Comparison of ENCODE assay signal across 8 cellular contexts in genomic region chr13:45119469-45119989, GRCh38. TPM values are rescaled to one million over a fixed set of nuclear protein-coding genes. Genes with fewer than 3 reads are reported as not detected.
DNase-seq lines count a peak whose midpoint lies in the region; ATAC-seq, FAIRE-seq and TF ChIP-seq lines count a peak whose summit lies in the region.
"Had no signal": no experiment of that assay in that cellular context is flagged by ENCODE, and none has a peak within 500 bp of the region (broad histone marks: within the 10 kb centered on the region; RNA-seq: fewer than 3 reads in every experiment).

No MANE protein-coding gene starts in this region.

- peaks cover 3 to 5% of the 10 kb centered on the region in 2 experiments for H3K36me3 ChIP-seq in keratinocyte (ENCODE audit: control insufficient read depth in 2 of 2, extremely low read depth in 1 of 2, insufficient read depth in 2 of 2, low read length in 2 of 2)

- no peak overlapping the region for H3K27ac Mint-ChIP-seq in activated naive CD8-positive, alpha-beta T cell treated with anti-CD3 and anti-CD28 coated beads, Interleukin-2, amount 50 U/mL, for 24 hours
- H3K27ac Mint-ChIP-seq: nephron had no signal

- H2AFZ ChIP-seq in keratinocyte (ENCODE audit: control insufficient read depth, low read length): peak overlapping the region; percentile 61

- peak overlapping the region; percentile 92 for H3K27ac ChIP-seq in keratinocyte (ENCODE audit: control insufficient read depth, insufficient read depth, low read length)

- peaks cover 16% of the 10 kb centered on the region for H3K4me1 ChIP-seq in keratinocyte (ENCODE audit: control insufficient read depth, extremely low read depth, insufficient read depth, low read length)

- H3K4me2 ChIP-seq in keratinocyte (ENCODE audit: control insufficient read depth, extremely low read depth, insufficient read depth, low read depth, low read length): peak overlapping the region; percentile 98

- no peaks in the 10 kb centered on the region for H3K27me3 ChIP-seq in keratinocyte (ENCODE audit: control insufficient read depth, extremely low read depth, insufficient read depth, low read length)

- peak; percentile 47 for ATAC-seq in GM18858 (IDR thresholded peaks at IDR 0.05; ENCODE audit: unreplicated experiment)
- ATAC-seq in HG03045 (IDR thresholded peaks at IDR 0.05; ENCODE audit: unreplicated experiment): peak; percentile 32
- peak; percentile 83 for ATAC-seq in activated naive CD8-positive, alpha-beta T cell treated with anti-CD3 and anti-CD28 coated beads, Interleukin-2, amount 50 U/mL, for 24 hours
- no peak for ATAC-seq in omental fat pad (ENCODE audit: low FRiP score)

- no peaks in the 10 kb centered on the region for H3K9me3 ChIP-seq in keratinocyte (ENCODE audit: control insufficient read depth, low read depth, low read length)

- H4K20me1 ChIP-seq in keratinocyte (ENCODE audit: control insufficient read depth, extremely low read depth, insufficient read depth, low read length): no peaks in the 10 kb centered on the region

- TF ChIP-seq CTCF in keratinocyte (optimal IDR thresholded peaks at IDR 0.05 in 1 of 3, IDR thresholded peaks at IDR 0.05 in 1 of 3, conservative IDR thresholded peaks at IDR 0.05 in 1 of 3; ENCODE audit: extremely low read depth in 1 of 3, insufficient read depth in 2 of 3, low read length in 3 of 3) (no peak), omental fat pad (IDR thresholded peaks at IDR 0.05) (no peak)

- no peaks in the 10 kb centered on the region for H3K9me3 Mint-ChIP-seq in activated naive CD8-positive, alpha-beta T cell treated with anti-CD3 and anti-CD28 coated beads, Interleukin-2, amount 50 U/mL, for 24 hours
- H3K9me3 Mint-ChIP-seq: nephron had no signal

- peak overlapping the region; percentile 90 for H3K9ac ChIP-seq in keratinocyte (ENCODE audit: control insufficient read depth, extremely low read depth, insufficient read depth, low read length)

- peaks cover 6% of the 10 kb centered on the region for H3K4me1 Mint-ChIP-seq in activated naive CD8-positive, alpha-beta T cell treated with anti-CD3 and anti-CD28 coated beads, Interleukin-2, amount 50 U/mL, for 24 hours

- H3K36me3 Mint-ChIP-seq in activated naive CD8-positive, alpha-beta T cell treated with anti-CD3 and anti-CD28 coated beads, Interleukin-2, amount 50 U/mL, for 24 hours (ENCODE audit: low read depth): peaks cover 5% of the 10 kb centered on the region

- dilution Hi-C loops in keratinocyte (cut with MboI; ENCODE audit: extremely low pct_ligation_motif_present, low sequenced_read_pairs): no loop called here

- no peaks in the 10 kb centered on the region for H3K27me3 Mint-ChIP-seq in activated naive CD8-positive, alpha-beta T cell treated with anti-CD3 and anti-CD28 coated beads, Interleukin-2, amount 50 U/mL, for 24 hours

- H3K4me3 Mint-ChIP-seq in activated naive CD8-positive, alpha-beta T cell treated with anti-CD3 and anti-CD28 coated beads, Interleukin-2, amount 50 U/mL, for 24 hours: no peak overlapping the region
- H3K4me3 Mint-ChIP-seq: nephron had no signal

- peaks cover 42% of the 10 kb centered on the region for H3K79me2 ChIP-seq in keratinocyte (ENCODE audit: control insufficient read depth, insufficient read depth, low read length)

- H3K4me3 ChIP-seq in keratinocyte (ENCODE audit: control insufficient read depth in 2 of 3, extremely low read depth in 1 of 3, insufficient read depth in 2 of 3, low read depth in 1 of 3, low read length in 3 of 3): peak overlapping the region; percentile 70 to 92 (median 87)

- FAIRE-seq in keratinocyte (lab: Jason Lieb, UNC): peak; percentile 51

- DNase-seq in SKM-1 treated with dmso at 0.1 percent for 144 hours (lab: John Stamatoyannopoulos, UW; ENCODE audit: unreplicated experiment): peak; percentile 50
- DNase-seq in activated naive CD8-positive, alpha-beta T cell treated with anti-CD3 and anti-CD28 coated beads, Interleukin-2, amount 50 U/mL, for 24 hours: peak; percentile 59
- no peak for DNase-seq in keratinocyte (ENCODE audit: low read depth, low spot score)
- peak; percentile 42 for DNase-seq in stimulated activated CD4-positive, alpha-beta T cell treated with anti-CD3 and anti-CD28 coated beads, Interleukin-4, amount 100 ng/mL, for 1 hour
- no peak for DNase-seq in omental fat pad (ENCODE audit: low spot score)

- H3K9me1 ChIP-seq in keratinocyte (ENCODE audit: control insufficient read depth, extremely low read depth, insufficient read depth, low read length): no peaks in the 10 kb centered on the region

RNA-seq across cellular contexts. Expression of gene GTF2F2, which starts 0.8 kb away (rescaled TPM):
- polyA plus RNA-seq in keratinocyte: 31.4 to 55.5 TPM (median 37.6 TPM) in 3 replicates
- polyA plus RNA-seq in keratinocyte (2011; ENCODE audit: low read depth): 19.2 TPM
- 40.2 and 59.8 TPM in 2 replicates for polyA plus RNA-seq in keratinocyte (2011; cell fraction: cytosol; rRNA removed)
- polyA plus RNA-seq in keratinocyte (2011; cell fraction: nucleus; rRNA removed): 34.9 and 53.7 TPM in 2 replicates
- polyA plus RNA-seq in keratinocyte (2012; ENCODE audit: low replicate concordance): 42.6 and 44.6 TPM in 2 replicates
- polyA minus RNA-seq in keratinocyte: 2.4 to 17.2 TPM (median 7.2 TPM) in 3 replicates
- polyA minus RNA-seq in keratinocyte (2011; cell fraction: cytosol; rRNA and poly(A)+ RNA removed): 26.3 TPM
- polyA minus RNA-seq in keratinocyte (2011; cell fraction: nucleus; rRNA and poly(A)+ RNA removed): 17.0 and 30.7 TPM in 2 replicates
- total RNA-seq in omental fat pad: 10 to 100 TPM; 12.1 to 18.1 (median 14.8) TPM

Comparison
In these comparisons a context has a peak if more than half of its experiments do, and no peak if none do; other contexts are left out.
1. DNase-seq: peak in SKM-1 treated with dmso at 0.1 percent for 144 hours (single experiment), activated naive CD8-positive, alpha-beta T cell treated with anti-CD3 and anti-CD28 coated beads, Interleukin-2, amount 50 U/mL, for 24 hours (single experiment) and stimulated activated CD4-positive, alpha-beta T cell treated with anti-CD3 and anti-CD28 coated beads, Interleukin-4, amount 100 ng/mL, for 1 hour (single experiment); none in keratinocyte (single experiment) and omental fat pad (single experiment).